1 cellular context compared by ENCODE assay signal in the genomic region with DNA sequence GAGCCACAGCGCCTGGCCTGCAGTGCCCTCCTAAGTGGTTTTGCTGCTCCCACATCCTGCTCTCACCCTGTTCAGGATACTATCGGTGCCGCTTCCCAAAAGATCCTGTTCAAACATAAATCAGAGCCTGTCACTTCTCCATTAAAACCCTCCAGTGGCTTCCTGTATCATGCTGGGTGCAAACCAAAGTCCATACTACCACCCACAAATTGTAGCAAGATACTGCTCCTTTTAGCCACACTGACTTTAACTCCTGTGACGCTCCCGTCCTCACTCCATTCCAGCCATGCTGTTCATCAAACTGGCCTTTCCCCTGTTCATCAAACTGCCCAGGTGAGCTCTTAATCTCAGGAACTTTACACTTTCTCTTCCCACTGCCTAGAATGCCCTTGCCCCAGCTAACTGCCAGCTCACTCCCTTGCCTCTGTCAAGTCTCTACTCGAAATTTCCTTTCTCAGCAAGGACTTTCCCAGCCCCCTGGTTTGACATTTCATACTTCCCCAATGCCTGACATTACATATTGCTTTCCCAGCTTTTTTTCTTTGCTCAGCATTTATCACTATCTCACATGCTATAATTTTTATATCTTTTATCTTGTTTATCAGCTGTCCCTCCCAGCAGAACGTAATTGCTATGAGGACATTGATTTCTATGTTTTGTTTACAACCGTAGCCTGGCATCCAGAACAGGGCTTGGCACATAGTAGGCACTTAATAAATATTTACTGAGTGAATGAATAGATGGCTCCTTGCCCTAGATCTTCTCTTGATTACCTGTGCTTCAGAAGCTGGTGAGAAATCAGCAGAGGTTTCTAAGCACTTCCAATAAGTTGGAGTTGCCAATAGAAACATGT.
TF ChIP-seq lines count a peak whose summit lies in the region.

No MANE protein-coding gene starts in this region.

TF ChIP-seq in H1, 55 proteins besides CTCF, POLR2A, EP300 and RAD21 (continued from another document):
- TF ChIP-seq RNF2 (IDR thresholded peaks at IDR 0.05; ENCODE audit: borderline replicate concordance, low read depth, low read length, missing control alignments, poor library complexity, severe bottlenecking) (no peak), BACH1 (IDR thresholded peaks at IDR 0.05; ENCODE audit: low read length) (no peak), CREB1 (IDR thresholded peaks at IDR 0.05) (no peak)
